Comparison of ENCODE assay signal across 11 cellular contexts in genomic region chr1:169161512-169162194, GRCh38. TPM values are rescaled to one million over a fixed set of nuclear protein-coding genes. Genes with fewer than 3 reads are reported as not detected.
DNase-seq lines count a peak whose midpoint lies in the region; ATAC-seq and TF ChIP-seq lines count a peak whose summit lies in the region.
"Had no signal": no experiment of that assay in that cellular context is flagged by ENCODE, and none has a peak within 500 bp of the region (broad histone marks: within the 10 kb centered on the region; RNA-seq: fewer than 3 reads in every experiment).

No MANE protein-coding gene starts in this region.

- H3K9me2 ChIP-seq in OCI-LY1 (ENCODE audit: low read depth, low read length): no peaks in the 10 kb centered on the region

- H3F3A ChIP-seq in OCI-LY1 (ENCODE audit: insufficient read depth, low read length): no peaks in the 10 kb centered on the region

- H3K79me2 ChIP-seq in OCI-LY1 (ENCODE audit: insufficient read depth, low read length): no peaks in the 10 kb centered on the region

- no peak for DNase-seq in prostate gland (ENCODE audit: low spot score)
- no peak for DNase-seq in NK-92 (lab: John Stamatoyannopoulos, UW; ENCODE audit: unreplicated experiment)
- no peak for DNase-seq in epidermal melanocyte (ENCODE audit: insufficient read length, low spot score)
- DNase-seq in stimulated activated CD4-positive, alpha-beta T cell treated with anti-CD3 and anti-CD28 coated beads, Interleukin-1b, Interleukin-23, amount 100 ng/mL, for 48 hours: no peak
- DNase-seq in sciatic nerve (ENCODE audit: low spot score): no peak
- DNase-seq: activated T-cell treated with anti-CD3 and anti-CD28 coated beads, Interleukin-2, amount 50 U/mL, for 1 hour; stimulated activated naive CD4-positive, alpha-beta T cell had no signal

- intact Hi-C loops in prostate gland (cut with DNase I): no loop called here
- intact Hi-C loops in sciatic nerve (cut with DNase I): no loop called here

- H3K36me3 ChIP-seq in OCI-LY1 (ENCODE audit: insufficient read depth, low read length) (no peaks in the 10 kb centered on the region), prostate gland (no peaks in the 10 kb centered on the region)
- H3K36me3 ChIP-seq: neutrophil had no signal

- no peak for TF ChIP-seq POLR2A in prostate gland (IDR thresholded peaks at IDR 0.05)

- H2AFZ ChIP-seq in OCI-LY1 (ENCODE audit: low read length): no peak overlapping the region

- no peaks in the 10 kb centered on the region for H3K9me3 ChIP-seq in OCI-LY1 (ENCODE audit: low read length)
- H3K9me3 ChIP-seq in prostate gland: no peaks in the 10 kb centered on the region
- H3K9me3 ChIP-seq: neutrophil had no signal

- no peak overlapping the region for H3K4me2 ChIP-seq in OCI-LY1 (ENCODE audit: low read length)

- H3K27ac ChIP-seq in OCI-LY1 (ENCODE audit: low read depth, low read length, poor library complexity, severe bottlenecking) (no peak overlapping the region), prostate gland (peak overlapping the region; percentile 0 to 47)
- H3K27ac ChIP-seq: neutrophil had no signal

- H4K20me1 ChIP-seq in OCI-LY1 (ENCODE audit: insufficient read depth, low read length): no peaks in the 10 kb centered on the region

- ATAC-seq in GM19035 (IDR thresholded peaks at IDR 0.05; ENCODE audit: unreplicated experiment) (peak; percentile 51), HG02759 (IDR thresholded peaks at IDR 0.05; ENCODE audit: unreplicated experiment) (peak; percentile 75), sciatic nerve (no peak)

- H3K4me3 ChIP-seq in OCI-LY1 (ENCODE audit: low read depth, low read length, poor library complexity, severe bottlenecking): no peak overlapping the region
- no peak overlapping the region for H3K4me3 ChIP-seq in prostate gland

- H3K4me1 ChIP-seq in OCI-LY1 (ENCODE audit: insufficient read depth, low read length, severe bottlenecking): no peaks in the 10 kb centered on the region
- no peaks in the 10 kb centered on the region for H3K4me1 ChIP-seq in prostate gland (replicated peaks)

- H3K27me3 ChIP-seq in OCI-LY1 (ENCODE audit: insufficient read depth, low read length): no peaks in the 10 kb centered on the region
- H3K27me3 ChIP-seq in prostate gland (replicated peaks; ENCODE audit: insufficient read depth): no peaks in the 10 kb centered on the region
- H3K27me3 ChIP-seq: neutrophil had no signal

- peak; percentile 21; the same call in 1 of the 2 replicates for TF ChIP-seq CTCF in OCI-LY1 (IDR thresholded peaks at IDR 0.05; ENCODE audit: low read length)
- no peak for TF ChIP-seq CTCF in prostate gland (IDR thresholded peaks at IDR 0.05)

- H3K9ac ChIP-seq in OCI-LY1 (ENCODE audit: low read length): no peak overlapping the region

- 79% methylated on average over 4 of the region's 4 CpGs for WGBS in prostate gland

RNA-seq across cellular contexts. Expression of gene ATP1B1, which starts 55.2 kb away (rescaled TPM):
- total RNA-seq in prostate gland: 100 to 1,000 TPM in 1 of 2 donors, 10 to 100 TPM in 1; 59.4 to 139 TPM
- total RNA-seq in sciatic nerve: 10.1 TPM
